ENCODE assay signal across 7 cellular contexts in genomic region chr9:76905984-76906861, GRCh38. TPM values are rescaled to one million over a fixed set of nuclear protein-coding genes. Genes with fewer than 3 reads are reported as not detected.
DNase-seq lines count a peak whose midpoint lies in the region; ATAC-seq and TF ChIP-seq lines count a peak whose summit lies in the region.

TSS of gene PRUNE2 (minus strand) at chr9:76906114. CDS start at chr9:76905963, 151 bp downstream.

- peaks cover 14 to 27% (median 21%) of the 10 kb centered on the region in 4 donors for H3K4me1 ChIP-seq in esophagus muscularis mucosa
- H3K4me1 ChIP-seq in thyroid gland: peaks cover 11 to 20% of the 10 kb centered on the region in 2 donors

- H3K27ac ChIP-seq in esophagus muscularis mucosa (replicated peaks in 1 of 4) (peak within 1 kb of the TSS; percentile 78 to 91 (median 88)), thyroid gland (peak within 1 kb of the TSS in 2 of 3 donors; percentile 21 to 38)

- H3K4me3 Mint-ChIP-seq in T-helper 2 cell treated with Interferon-gamma antibody and Interleukin-4, amounts not matched to agents 5 μg/mL and 100 μg/mL, for 36 hours: no peak within 1 kb of the TSS

- peaks cover 45% of the 10 kb centered on the region for H3K27me3 Mint-ChIP-seq in T-helper 2 cell treated with Interferon-gamma antibody and Interleukin-4, amounts not matched to agents 5 μg/mL and 100 μg/mL, for 36 hours (ENCODE audit: low read depth)

- H3K9me3 Mint-ChIP-seq in T-helper 2 cell treated with Interferon-gamma antibody and Interleukin-4, amounts not matched to agents 5 μg/mL and 100 μg/mL, for 36 hours: no peaks in the 10 kb centered on the region

- H3K9me3 ChIP-seq in esophagus muscularis mucosa (no peaks in the 10 kb centered on the region), thyroid gland (no peaks in the 10 kb centered on the region)

- H3K36me3 ChIP-seq in esophagus muscularis mucosa (no peaks in the 10 kb centered on the region), thyroid gland (no peaks in the 10 kb centered on the region)

- H3K36me3 Mint-ChIP-seq in T-helper 2 cell treated with Interferon-gamma antibody and Interleukin-4, amounts not matched to agents 5 μg/mL and 100 μg/mL, for 36 hours (ENCODE audit: low read depth): no peaks in the 10 kb centered on the region

- TF ChIP-seq POLR2A in esophagus muscularis mucosa (IDR thresholded peaks at IDR 0.05; ENCODE audit: low read depth): peak; percentile 95
- TF ChIP-seq POLR2A in thyroid gland (IDR thresholded peaks at IDR 0.05): no peak

- H3K4me3 ChIP-seq in LNCaP clone FGC (ENCODE audit: low read depth, low read length): peak within 1 kb of the TSS; percentile 61
- peak within 1 kb of the TSS; percentile 53 to 82 (median 65) for H3K4me3 ChIP-seq in esophagus muscularis mucosa
- H3K4me3 ChIP-seq in thyroid gland (replicated peaks in 1 of 3): peak within 1 kb of the TSS in 1 of 3 donors; percentile 23

- H3K4me1 Mint-ChIP-seq in T-helper 2 cell treated with Interferon-gamma antibody and Interleukin-4, amounts not matched to agents 5 μg/mL and 100 μg/mL, for 36 hours (ENCODE audit: low read depth): no peaks in the 10 kb centered on the region

- WGBS in esophagus muscularis mucosa: under 1% methylated on average over 30 of the region's 72 CpGs
- WGBS in thyroid gland, 2 donors: 0 to 1% methylated on average over 12 to 33 of the region's 72 CpGs

- ATAC-seq in GM18502 (IDR thresholded peaks at IDR 0.05; ENCODE audit: poor library complexity, unreplicated experiment): peak; percentile 85

- H3K27me3 ChIP-seq in esophagus muscularis mucosa (no peaks in the 10 kb centered on the region), thyroid gland (no peaks in the 10 kb centered on the region)

- no peak for TF ChIP-seq EP300 in esophagus muscularis mucosa (IDR thresholded peaks at IDR 0.05)

- intact Hi-C loops in esophagus muscularis mucosa (cut with DNase I) (loop anchor here (5.0 kb wide), 3 partner anchors 44 to 91 kb away; no protein-coding TSS in a partner anchor), thyroid gland (cut with DNase I) (no loop called here)

- no peak within 1 kb of the TSS for H3K27ac Mint-ChIP-seq in T-helper 2 cell treated with Interferon-gamma antibody and Interleukin-4, amounts not matched to agents 5 μg/mL and 100 μg/mL, for 36 hours

- TF ChIP-seq CTCF in LNCaP clone FGC (IDR thresholded peaks at IDR 0.05; ENCODE audit: control insufficient read depth, extremely low read depth, insufficient read depth): no peak
- TF ChIP-seq CTCF in esophagus muscularis mucosa (IDR thresholded peaks at IDR 0.05): no peak
- peak in 1 of 6 experiments; percentile 6 for TF ChIP-seq CTCF in thyroid gland (IDR thresholded peaks at IDR 0.05)

- no peak for DNase-seq in LNCaP clone FGC (ENCODE audit: low read depth)
- DNase-seq in T-helper 2 cell treated with Interferon-gamma antibody and Interleukin-4, amounts not matched to agents 5 μg/mL and 100 μg/mL, for 36 hours (ENCODE audit: low spot score): peak; percentile 30
- DNase-seq in esophagus muscularis mucosa (ENCODE audit: extremely low spot score): no peak
- peak; percentile 38 for DNase-seq in midbrain (lab: John Stamatoyannopoulos, UW)
- peak; percentile 76 to 82 for DNase-seq in thyroid gland
- no peak for DNase-seq in UCSD-AML1 (lab: John Stamatoyannopoulos, UW; ENCODE audit: unreplicated experiment)

RNA-seq across cellular contexts. Expression of gene PRUNE2, which starts in this region (rescaled TPM):
- total RNA-seq in esophagus muscularis mucosa (100 to 1,000 TPM; 586 to 728 (median 654) TPM), thyroid gland (1 to 10 TPM; 3.7 to 7.8 (median 4.9) TPM)

Comparison
In these comparisons a context has a peak if more than half of its experiments do, and no peak if none do; other contexts are left out.
1. RNA of gene PRUNE2 (total RNA-seq): 586 to 728 TPM in esophagus muscularis mucosa; 3.7 to 7.8 TPM in thyroid gland; every median in the first group is over 10 times any median in the second.
2. DNase-seq: peak in T-helper 2 cell treated with Interferon-gamma antibody and Interleukin-4, amounts not matched to agents 5 μg/mL and 100 μg/mL, for 36 hours (single experiment), midbrain (single experiment) and thyroid gland (2 of 2); none in LNCaP clone FGC (single experiment), esophagus muscularis mucosa (single experiment) and UCSD-AML1 (single experiment).